8 cellular contexts compared by ENCODE assay signal in genomic region chr2:1593371-1594205, GRCh38.
A peak's percentile ranks its signal among the peaks of the same experiment; 100 is the strongest.
DNase-seq lines count a peak whose midpoint lies in the region; ATAC-seq and TF ChIP-seq lines count a peak whose summit lies in the region.

No MANE protein-coding gene starts in this region.

- peak overlapping the region; percentile 43 for H3K27ac ChIP-seq in HUES48 (ENCODE audit: low read depth, low read length)

- peak overlapping the region in 1 of 5 experiments; percentile 11 for H3K4me3 Mint-ChIP-seq in brain

- H3K9me3 Mint-ChIP-seq in brain: peaks cover 0 to 8% (median 0%) of the 10 kb centered on the region in 5 experiments

- peaks cover 31% of the 10 kb centered on the region for H3K4me1 Mint-ChIP-seq in brain

- no peaks in the 10 kb centered on the region for H3K27me3 Mint-ChIP-seq in brain

- peaks cover 15% of the 10 kb centered on the region for H3K4me1 ChIP-seq in HUES48 (ENCODE audit: control insufficient read depth, insufficient read depth, low read length)

- H3K9ac ChIP-seq in HUES48 (ENCODE audit: low read depth, low read length): no peak overlapping the region

- H3K27ac Mint-ChIP-seq in brain: peak overlapping the region in 3 of 5 experiments; percentile 37 to 64 (median 56)

- no peak overlapping the region for H3K4me3 ChIP-seq in AG10803 (ENCODE audit: low read length)
- no peak overlapping the region for H3K4me3 ChIP-seq in HUES48 (ENCODE audit: low read depth, low read length)

- no peak for ATAC-seq in GM21723 (IDR thresholded peaks at IDR 0.05; ENCODE audit: unreplicated experiment)
- ATAC-seq in GM19351 (IDR thresholded peaks at IDR 0.05; ENCODE audit: unreplicated experiment): no peak

- no peaks in the 10 kb centered on the region for H3K36me3 ChIP-seq in HUES48 (ENCODE audit: control insufficient read depth, insufficient read depth, low read length)

- H3K9me3 ChIP-seq in HUES48 (ENCODE audit: control insufficient read depth, insufficient read depth, low read length): 0 out of 2 replicates have a peak, but pooled peaks cover 5% of the 10 kb centered on the region

- DNase-seq in AG10803 (ENCODE audit: low read depth): peak; percentile 83
- DNase-seq in lung microvascular endothelial cell (ENCODE audit: low read depth in 2 of 2): peak; percentile 21 to 86
- DNase-seq in NCI-H2107 treated with DMSO at 0.1 percent for 48 hours (lab: John Stamatoyannopoulos, UW; ENCODE audit: unreplicated experiment): no peak
- no peak for DNase-seq in D341Med (ENCODE audit: low spot score)

- TF ChIP-seq CTCF in AG10803 (conservative IDR thresholded peaks at IDR 0.05; ENCODE audit: low read length) (no peak), brain (conservative IDR thresholded peaks at IDR 0.05) (no peak)

- no peaks in the 10 kb centered on the region for H3K27me3 ChIP-seq in HUES48 (ENCODE audit: control insufficient read depth, insufficient read depth, low read length)

- no peaks in the 10 kb centered on the region for H3K36me3 Mint-ChIP-seq in brain

Comparison
In these comparisons a context has a peak if more than half of its experiments do, and no peak if none do; other contexts are left out.
1. DNase-seq: peak in AG10803 (single experiment) and lung microvascular endothelial cell (2 of 2); none in NCI-H2107 treated with DMSO at 0.1 percent for 48 hours (single experiment) and D341Med (single experiment).